ENCODE assay signal across 1 cellular context in the genomic region with DNA sequence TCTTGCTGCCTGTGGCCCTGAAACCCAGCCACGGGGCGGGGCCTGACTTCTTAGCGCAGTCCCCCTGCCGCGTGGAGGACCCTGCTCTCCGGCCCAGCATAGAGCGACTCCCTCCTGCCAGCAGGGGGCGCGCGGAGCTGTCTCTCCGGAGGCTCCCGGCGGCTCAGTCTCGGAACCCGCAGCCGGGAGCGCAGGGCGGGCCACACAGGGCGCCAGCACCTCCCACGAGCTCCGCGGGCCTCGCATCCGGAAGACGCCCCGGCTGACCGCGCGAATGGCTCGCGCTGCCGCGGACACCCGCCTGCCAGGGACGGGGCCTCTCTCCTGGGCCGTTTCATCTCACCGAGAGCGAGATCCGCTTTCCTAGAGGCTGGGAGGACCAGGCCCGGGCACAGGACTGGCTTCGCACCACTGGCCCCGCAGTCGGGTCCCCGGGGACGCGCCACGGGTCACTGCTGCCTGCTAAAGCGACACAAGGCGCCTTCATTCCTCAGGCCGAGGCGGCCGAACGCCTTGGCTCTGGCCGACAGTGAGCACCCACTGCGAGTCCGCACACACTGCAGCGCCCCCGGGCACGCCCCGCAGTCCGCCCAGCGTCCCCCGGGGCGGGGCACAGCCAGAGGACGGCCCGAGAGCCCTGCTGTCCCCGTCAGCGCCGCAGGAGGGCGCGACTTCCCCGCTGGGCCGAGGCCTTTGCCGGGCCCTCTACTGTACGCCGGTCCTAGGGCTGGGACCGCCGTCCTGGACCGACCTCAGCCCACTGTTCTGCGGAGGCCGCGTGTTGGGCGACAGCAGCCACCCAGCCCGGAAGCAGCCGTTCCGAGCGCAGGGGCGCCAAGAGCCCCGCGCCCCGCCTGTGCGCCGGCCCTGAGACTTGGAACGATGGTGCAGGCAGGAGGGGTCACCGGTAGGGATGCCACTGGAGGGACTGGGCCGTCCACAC.
TF ChIP-seq lines count a peak whose summit lies in the region.

No MANE protein-coding gene starts in this region.

TF ChIP-seq in K562, 482 proteins besides CTCF, POLR2A, EP300 and RAD21 (continued from another document):
- TF ChIP-seq ZBTB7A (IDR thresholded peaks at IDR 0.05; ENCODE audit: borderline replicate concordance, control insufficient read depth, low read depth, low read length), result peak; percentile 76
- peak; percentile 32; the same call in 1 of the 2 replicates for TF ChIP-seq MTA3 (IDR thresholded peaks at IDR 0.05; ENCODE audit: borderline replicate concordance)
- TF ChIP-seq, protein P1, sequence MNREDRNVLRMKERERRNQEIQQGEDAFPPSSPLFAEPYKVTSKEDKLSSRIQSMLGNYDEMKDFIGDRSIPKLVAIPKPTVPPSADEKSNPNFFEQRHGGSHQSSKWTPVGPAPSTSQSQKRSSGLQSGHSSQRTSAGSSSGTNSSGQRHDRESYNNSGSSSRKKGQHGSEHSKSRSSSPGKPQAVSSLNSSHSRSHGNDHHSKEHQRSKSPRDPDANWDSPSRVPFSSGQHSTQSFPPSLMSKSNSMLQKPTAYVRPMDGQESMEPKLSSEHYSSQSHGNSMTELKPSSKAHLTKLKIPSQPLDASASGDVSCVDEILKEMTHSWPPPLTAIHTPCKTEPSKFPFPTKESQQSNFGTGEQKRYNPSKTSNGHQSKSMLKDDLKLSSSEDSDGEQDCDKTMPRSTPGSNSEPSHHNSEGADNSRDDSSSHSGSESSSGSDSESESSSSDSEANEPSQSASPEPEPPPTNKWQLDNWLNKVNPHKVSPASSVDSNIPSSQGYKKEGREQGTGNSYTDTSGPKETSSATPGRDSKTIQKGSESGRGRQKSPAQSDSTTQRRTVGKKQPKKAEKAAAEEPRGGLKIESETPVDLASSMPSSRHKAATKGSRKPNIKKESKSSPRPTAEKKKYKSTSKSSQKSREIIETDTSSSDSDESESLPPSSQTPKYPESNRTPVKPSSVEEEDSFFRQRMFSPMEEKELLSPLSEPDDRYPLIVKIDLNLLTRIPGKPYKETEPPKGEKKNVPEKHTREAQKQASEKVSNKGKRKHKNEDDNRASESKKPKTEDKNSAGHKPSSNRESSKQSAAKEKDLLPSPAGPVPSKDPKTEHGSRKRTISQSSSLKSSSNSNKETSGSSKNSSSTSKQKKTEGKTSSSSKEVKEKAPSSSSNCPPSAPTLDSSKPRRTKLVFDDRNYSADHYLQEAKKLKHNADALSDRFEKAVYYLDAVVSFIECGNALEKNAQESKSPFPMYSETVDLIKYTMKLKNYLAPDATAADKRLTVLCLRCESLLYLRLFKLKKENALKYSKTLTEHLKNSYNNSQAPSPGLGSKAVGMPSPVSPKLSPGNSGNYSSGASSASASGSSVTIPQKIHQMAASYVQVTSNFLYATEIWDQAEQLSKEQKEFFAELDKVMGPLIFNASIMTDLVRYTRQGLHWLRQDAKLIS (CRISPR knock-in tag; IDR thresholded peaks at IDR 0.05), result no peak
- TF ChIP-seq YY1 (IDR thresholded peaks at IDR 0.05; ENCODE audit: borderline replicate concordance in 1 of 3, control insufficient read depth in 1 of 3, extremely low read depth in 1 of 3, insufficient read depth in 3 of 3, insufficient read length in 1 of 3, insufficient replicate concordance in 2 of 3, low read depth in 1 of 3, low read length in 2 of 3), result peak in 1 of 3 experiments; percentile 26
- 0 out of 2 replicates have a peak, but pooled peaks have one; percentile 19 for TF ChIP-seq ELF2 (CRISPR knock-in tag; IDR thresholded peaks at IDR 0.05)
- peak; percentile 73; the same call in 1 of the 2 replicates for TF ChIP-seq XRCC5 (IDR thresholded peaks at IDR 0.05; ENCODE audit: low read depth, low read length)
- TF ChIP-seq GABPB1 (CRISPR knock-in tag; IDR thresholded peaks at IDR 0.05), result peak; percentile 63; the same call in 1 of the 2 replicates
- peak; percentile 49 for TF ChIP-seq VEZF1 (CRISPR knock-in tag; IDR thresholded peaks at IDR 0.05)
- TF ChIP-seq ZNF263 (CRISPR knock-in tag; IDR thresholded peaks at IDR 0.05; ENCODE audit: borderline replicate concordance), result peak; percentile 24; the same call in 1 of the 2 replicates
- peak; percentile 15; the same call in 1 of the 2 replicates for TF ChIP-seq CBX1 (IDR thresholded peaks at IDR 0.05; ENCODE audit: low read depth)
- peak; percentile 87; the same call in 1 of the 2 replicates for TF ChIP-seq HNRNPL (IDR thresholded peaks at IDR 0.05; ENCODE audit: low read depth, low read length)
- peak; percentile 77; the same call in 1 of the 2 replicates for TF ChIP-seq CTBP1 (IDR thresholded peaks at IDR 0.05; ENCODE audit: borderline replicate concordance)
- peak; percentile 34; the same call in 1 of the 2 replicates for TF ChIP-seq STAG1 (CRISPR knock-in tag; IDR thresholded peaks at IDR 0.05; ENCODE audit: borderline replicate concordance)
- peak; percentile 72; the same call in 1 of the 2 replicates for TF ChIP-seq LCOR (CRISPR knock-in tag; IDR thresholded peaks at IDR 0.05)
- peak; percentile 22; the same call in 1 of the 2 replicates for TF ChIP-seq ZFPM2 (CRISPR knock-in tag; IDR thresholded peaks at IDR 0.05)
- no peak for TF ChIP-seq ZNF232 (CRISPR knock-in tag; IDR thresholded peaks at IDR 0.05)
- peak; percentile 68; the same call in 1 of the 2 replicates for TF ChIP-seq FOXP1 (CRISPR knock-in tag; IDR thresholded peaks at IDR 0.05)
- TF ChIP-seq MAFK (IDR thresholded peaks at IDR 0.05; ENCODE audit: low read length), result no peak
- no peak for TF ChIP-seq SLC30A9 (CRISPR knock-in tag; IDR thresholded peaks at IDR 0.05)
- TF ChIP-seq BCLAF1 (IDR thresholded peaks at IDR 0.05; ENCODE audit: borderline replicate concordance in 1 of 2, control insufficient read depth in 1 of 2, low read depth in 2 of 2, low read length in 1 of 2), result no peak
- TF ChIP-seq, protein P2, sequence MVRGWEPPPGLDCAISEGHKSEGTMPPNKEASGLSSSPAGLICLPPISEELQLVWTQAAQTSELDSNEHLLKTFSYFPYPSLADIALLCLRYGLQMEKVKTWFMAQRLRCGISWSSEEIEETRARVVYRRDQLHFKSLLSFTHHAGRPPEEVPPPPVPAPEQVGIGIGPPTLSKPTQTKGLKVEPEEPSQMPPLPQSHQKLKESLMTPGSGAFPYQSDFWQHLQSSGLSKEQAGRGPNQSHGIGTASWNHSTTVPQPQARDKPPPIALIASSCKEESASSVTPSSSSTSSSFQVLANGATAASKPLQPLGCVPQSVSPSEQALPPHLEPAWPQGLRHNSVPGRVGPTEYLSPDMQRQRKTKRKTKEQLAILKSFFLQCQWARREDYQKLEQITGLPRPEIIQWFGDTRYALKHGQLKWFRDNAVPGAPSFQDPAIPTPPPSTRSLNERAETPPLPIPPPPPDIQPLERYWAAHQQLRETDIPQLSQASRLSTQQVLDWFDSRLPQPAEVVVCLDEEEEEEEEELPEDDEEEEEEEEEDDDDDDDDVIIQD (CRISPR knock-in tag; IDR thresholded peaks at IDR 0.05), result peak; percentile 79; the same call in 1 of the 2 replicates
- 0 out of 2 replicates have a peak, but pooled peaks have one; percentile 44 for TF ChIP-seq RBM34 (IDR thresholded peaks at IDR 0.05; ENCODE audit: borderline replicate concordance, insufficient read depth, low read length)
- no peak for TF ChIP-seq SMAD1 (IDR thresholded peaks at IDR 0.05; ENCODE audit: low read depth, low read length, partially characterized antibody)
- TF ChIP-seq ZNF217 (CRISPR knock-in tag; IDR thresholded peaks at IDR 0.05), result no peak
- TF ChIP-seq ELF1 (tag; IDR thresholded peaks at IDR 0.05), result peak; percentile 35; the same call in 1 of the 2 replicates
- 0 out of 2 replicates have a peak, but pooled peaks have one; percentile 42 for TF ChIP-seq NR2C2 (CRISPR knock-in tag; IDR thresholded peaks at IDR 0.05)
- TF ChIP-seq NR2C2 (tag; IDR thresholded peaks at IDR 0.05), result no peak
- TF ChIP-seq NRF1 (conservative IDR thresholded peaks at IDR 0.05 in 1 of 2, IDR thresholded peaks at IDR 0.05 in 1 of 2), result peak; percentile 58 to 60
- TF ChIP-seq ZBTB1 (CRISPR knock-in tag; IDR thresholded peaks at IDR 0.05; ENCODE audit: borderline replicate concordance, low read depth), result 0 out of 2 replicates have a peak, but pooled peaks have one; percentile 42
- peak; percentile 21 for TF ChIP-seq FUS (optimal IDR thresholded peaks at IDR 0.05; ENCODE audit: low read depth, low read length)
- TF ChIP-seq FOXM1 (IDR thresholded peaks at IDR 0.05; ENCODE audit: low read depth), result no peak
- TF ChIP-seq FOXM1 (CRISPR knock-in tag; IDR thresholded peaks at IDR 0.05; ENCODE audit: low read depth), result peak; percentile 53; the same call in 1 of the 2 replicates
- TF ChIP-seq ATF7 (IDR thresholded peaks at IDR 0.05), result 0 out of 2 replicates have a peak, but pooled peaks have one; percentile 22
- TF ChIP-seq ZNF384 (IDR thresholded peaks at IDR 0.05; ENCODE audit: low read depth, low read length), result 0 out of 2 replicates have a peak, but pooled peaks have one; percentile 7
- no peak for TF ChIP-seq ZNF197 (CRISPR knock-in tag; IDR thresholded peaks at IDR 0.05; ENCODE audit: low read depth)
- TF ChIP-seq, protein P3, sequence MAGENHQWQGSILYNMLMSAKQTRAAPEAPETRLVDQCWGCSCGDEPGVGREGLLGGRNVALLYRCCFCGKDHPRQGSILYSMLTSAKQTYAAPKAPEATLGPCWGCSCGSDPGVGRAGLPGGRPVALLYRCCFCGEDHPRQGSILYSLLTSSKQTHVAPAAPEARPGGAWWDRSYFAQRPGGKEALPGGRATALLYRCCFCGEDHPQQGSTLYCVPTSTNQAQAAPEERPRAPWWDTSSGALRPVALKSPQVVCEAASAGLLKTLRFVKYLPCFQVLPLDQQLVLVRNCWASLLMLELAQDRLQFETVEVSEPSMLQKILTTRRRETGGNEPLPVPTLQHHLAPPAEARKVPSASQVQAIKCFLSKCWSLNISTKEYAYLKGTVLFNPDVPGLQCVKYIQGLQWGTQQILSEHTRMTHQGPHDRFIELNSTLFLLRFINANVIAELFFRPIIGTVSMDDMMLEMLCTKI (IDR thresholded peaks at IDR 0.05; ENCODE audit: partially characterized antibody), result no peak
